24 cellular contexts compared by ENCODE assay signal in the genomic region with DNA sequence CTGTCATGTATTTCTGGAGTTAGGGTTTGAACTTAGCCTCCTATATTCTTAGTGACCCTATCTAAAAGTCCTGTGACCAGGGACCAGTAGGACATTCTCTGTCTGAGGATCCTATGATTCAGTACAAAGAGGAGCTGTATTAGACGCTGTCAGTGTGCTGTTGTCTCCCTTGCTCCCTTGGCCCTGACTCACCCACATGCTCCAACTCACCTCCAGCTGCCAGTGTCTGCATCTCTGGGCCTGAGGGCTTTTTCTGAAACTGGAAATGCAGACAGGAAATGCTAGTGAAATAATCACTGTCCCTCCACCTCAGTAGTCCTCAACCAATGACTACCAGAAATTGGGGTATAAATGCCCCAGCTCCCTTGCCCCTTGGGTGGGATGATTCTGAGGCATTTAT.
A peak's percentile ranks its signal among the peaks of the same experiment; 100 is the strongest.
DNase-seq lines count a peak whose midpoint lies in the region; ATAC-seq and TF ChIP-seq lines count a peak whose summit lies in the region.
"Had no signal": no experiment of that assay in that cellular context is flagged by ENCODE, and none has a peak within 500 bp of the region (broad histone marks: within the 10 kb centered on the region; RNA-seq: fewer than 3 reads in every experiment).

No MANE protein-coding gene starts in this region.

- no peaks in the 10 kb centered on the region for H3K27me3 Mint-ChIP-seq in MCF 10A (ENCODE audit: insufficient read depth, unreplicated experiment)

- TF ChIP-seq CTCF in MCF 10A (IDR thresholded peaks at IDR 0.05; ENCODE audit: unreplicated experiment) = no peak
- TF ChIP-seq CTCF in breast epithelium (IDR thresholded peaks at IDR 0.05) = no peak
- TF ChIP-seq CTCF in RWPE2 (IDR thresholded peaks at IDR 0.05; ENCODE audit: poor library complexity, severe bottlenecking) = no peak
- TF ChIP-seq CTCF in foreskin keratinocyte (conservative IDR thresholded peaks at IDR 0.05) = no peak
- no peak for TF ChIP-seq CTCF in right lobe of liver (IDR thresholded peaks at IDR 0.05)

- POLR2A ChIA-PET in MCF 10A (lab: Yijun Ruan, JAX) = no interaction called here

- no peak for TF ChIP-seq POLR2A in breast epithelium (IDR thresholded peaks at IDR 0.05)
- TF ChIP-seq POLR2A in right lobe of liver (IDR thresholded peaks at IDR 0.05) = no peak

- H3K36me3 ChIP-seq in breast epithelium (no peaks in the 10 kb centered on the region), RWPE2 (ENCODE audit: low read depth) (no peaks in the 10 kb centered on the region), right lobe of liver (no peaks in the 10 kb centered on the region)

- peaks cover 9% of the 10 kb centered on the region for H3K9me3 Mint-ChIP-seq in MCF 10A (ENCODE audit: unreplicated experiment)

- in situ Hi-C loops in ACHN (cut with HindIII; ENCODE audit: low pct_ligation_motif_present, low pct_unique_long_range_greater_than_20kb, low sequenced_read_pairs) = no loop called here

- intact Hi-C loops in MCF 10A (cut with micrococcal nuclease) = no loop called here
- intact Hi-C loops in breast epithelium (cut with DNase I; ENCODE audit: low total_unique reads) = no loop called here
- intact Hi-C loops in right lobe of liver (cut with DNase I) = no loop called here

- H3K36me3 Mint-ChIP-seq in MCF 10A (ENCODE audit: insufficient read depth, unreplicated experiment) = peaks cover 5% of the 10 kb centered on the region

- H3K27me3 ChIP-seq in breast epithelium (no peaks in the 10 kb centered on the region), RWPE2 (ENCODE audit: insufficient read depth, poor library complexity, severe bottlenecking) (no peaks in the 10 kb centered on the region), foreskin keratinocyte (no peaks in the 10 kb centered on the region), right lobe of liver (no peaks in the 10 kb centered on the region)

- no peak overlapping the region for H3K27ac Mint-ChIP-seq in MCF 10A (ENCODE audit: low read depth, unreplicated experiment)
- H3K27ac Mint-ChIP-seq: GM23338, H9, HFFc6 had no signal

- H3K4me3 ChIP-seq in breast epithelium (no peak overlapping the region), RWPE2 (ENCODE audit: severe bottlenecking) (no peak overlapping the region), right lobe of liver (no peak overlapping the region)
- H3K4me3 ChIP-seq: GM23338 had no signal

- 40% methylated on average over 1 of the region's 1 CpG for whole genome bisulfite sequencing in right lobe of liver (ENCODE audit: insufficient coverage, low coverage, low lambda C conversion rate, missing lambda C conversion rate)

- H3K4me1 ChIP-seq in breast epithelium = no peaks in the 10 kb centered on the region
- no peaks in the 10 kb centered on the region for H3K4me1 ChIP-seq in RWPE2 (ENCODE audit: insufficient read depth, poor library complexity, severe bottlenecking)
- H3K4me1 ChIP-seq in foreskin keratinocyte = no peaks in the 10 kb centered on the region
- no peaks in the 10 kb centered on the region for H3K4me1 ChIP-seq in right lobe of liver

- no peak overlapping the region for H3K27ac ChIP-seq in breast epithelium
- H3K27ac ChIP-seq in RWPE2 (ENCODE audit: poor library complexity, severe bottlenecking) = no peak overlapping the region
- H3K27ac ChIP-seq in foreskin keratinocyte = no peak overlapping the region
- H3K27ac ChIP-seq in right lobe of liver = no peak overlapping the region
- H3K27ac ChIP-seq: 22Rv1 had no signal

- no peak overlapping the region for H3K4me3 Mint-ChIP-seq in MCF 10A (ENCODE audit: unreplicated experiment)
- H3K4me3 Mint-ChIP-seq: GM23338, H9, HFFc6 had no signal

- ATAC-seq in RWPE2 (ENCODE audit: low read depth) (0 out of 3 replicates have a peak, but pooled peaks have one; percentile 23), foreskin keratinocyte (peak; percentile 99), HG03565 (IDR thresholded peaks at IDR 0.05; ENCODE audit: unreplicated experiment) (no peak), right lobe of liver (no peak)
- ATAC-seq: GM23338 had no signal

- no TSS peak for BruUV-seq in MCF 10A (replicated peaks; lab: Mats Ljungman, UMichigan)

- DNase-seq in MCF 10A (ENCODE audit: unreplicated experiment) = peak; percentile 1
- no peak for DNase-seq in breast epithelium (ENCODE audit: low spot score in 2 of 2)
- DNase-seq in RWPE2 (ENCODE audit: low spot score) = no peak
- peak; percentile 16 to 62 for DNase-seq in foreskin keratinocyte
- DNase-seq in ACHN = no peak
- no peak for DNase-seq in midbrain (lab: John Stamatoyannopoulos, UW)
- no peak for DNase-seq in right lobe of liver
- DNase-seq: Calu3, DMS79 treated with DMSO at 0.1 percent for 48 hours, H9, HFFc6, IMR-90, KG1, NCI-H1048, NCI-H1436, NCI-H187, NCI-H2081 treated with DMSO at 0.1 percent for 48 hours, NCI-H446, NCI-H524 treated with DMSO at 0.1 percent for 48 hours, NCI-H774, SHP77 had no signal

- CTCF ChIA-PET in MCF 10A (lab: Yijun Ruan, JAX) = no interaction called here

- no peaks in the 10 kb centered on the region for H3K4me1 Mint-ChIP-seq in MCF 10A (ENCODE audit: insufficient read depth, unreplicated experiment)
- H3K4me1 Mint-ChIP-seq: GM23338, H9 had no signal

- H3K9me3 ChIP-seq in breast epithelium (peaks cover 0 to 3% of the 10 kb centered on the region in 2 donors), RWPE2 (ENCODE audit: severe bottlenecking) (no peaks in the 10 kb centered on the region), right lobe of liver (no peaks in the 10 kb centered on the region)

Comparison
In these comparisons a context has a peak if more than half of its experiments do, and no peak if none do; other contexts are left out.
1. DNase-seq: peak in MCF 10A (single experiment) and foreskin keratinocyte (2 of 2); none in breast epithelium (0 of 2), RWPE2 (single experiment), ACHN (single experiment), midbrain (single experiment) and right lobe of liver (0 of 3).
2. ATAC-seq: peak in RWPE2 (single experiment) and foreskin keratinocyte (single experiment); none in HG03565 (single experiment) and right lobe of liver (0 of 4).